20 cellular contexts compared by ENCODE assay signal in the genomic region with DNA sequence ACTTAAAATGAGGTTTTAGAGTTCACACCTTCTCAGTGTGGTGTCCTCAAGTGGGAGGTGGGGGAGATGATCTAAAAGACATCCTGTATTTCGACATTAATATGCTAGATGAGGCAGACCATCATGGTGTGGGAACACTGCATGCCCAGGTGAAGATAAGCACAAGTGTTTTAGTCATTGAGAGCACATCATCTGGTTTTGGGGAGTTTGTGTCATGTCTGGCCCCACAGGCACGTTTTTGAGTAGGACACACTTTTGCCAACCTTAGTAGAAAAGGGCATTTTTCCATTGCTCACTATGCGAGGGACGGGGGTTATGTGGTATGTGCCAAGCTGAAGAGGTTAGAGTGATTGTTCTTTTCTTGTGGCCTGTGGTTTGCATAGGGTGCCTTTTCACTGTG.
A peak's percentile ranks its signal among the peaks of the same experiment; 100 is the strongest.
DNase-seq lines count a peak whose midpoint lies in the region; ATAC-seq and TF ChIP-seq lines count a peak whose summit lies in the region.
"Had no signal": no experiment of that assay in that cellular context is flagged by ENCODE, and none has a peak within 500 bp of the region (broad histone marks: within the 10 kb centered on the region; RNA-seq: fewer than 3 reads in every experiment).

No MANE protein-coding gene starts in this region.

- H3K4me1 ChIP-seq in Karpas-422 (ENCODE audit: low read length) = no peaks in the 10 kb centered on the region
- no peaks in the 10 kb centered on the region for H3K4me1 ChIP-seq in endodermal cell (ENCODE audit: control insufficient read depth, insufficient read depth, low read length)

- H3K27me3 ChIP-seq in Karpas-422 (ENCODE audit: low read length) (no peaks in the 10 kb centered on the region), endodermal cell (ENCODE audit: control insufficient read depth, insufficient read depth, low read length, poor library complexity, severe bottlenecking) (no peaks in the 10 kb centered on the region)
- H3K27me3 ChIP-seq: MG63 had no signal

- TF ChIP-seq CTCF in endodermal cell (conservative IDR thresholded peaks at IDR 0.05) = no peak

- H3K79me2 ChIP-seq in Karpas-422 (ENCODE audit: low read length) = no peaks in the 10 kb centered on the region

- no peak overlapping the region for H3K4me2 ChIP-seq in Karpas-422 (ENCODE audit: low read depth, low read length, poor library complexity, severe bottlenecking)

- H4K20me1 ChIP-seq in Karpas-422 (ENCODE audit: insufficient read depth, low read depth, low read length) = no peaks in the 10 kb centered on the region

- no peaks in the 10 kb centered on the region for H3K36me3 Mint-ChIP-seq in activated CD8-positive, alpha-beta memory T cell treated with anti-CD3 and anti-CD28 coated beads, Interleukin-2, amount 10 ng/mL, durations not matched to agents 7 days and 5 days
- H3K36me3 Mint-ChIP-seq in immature natural killer cell (no peaks in the 10 kb centered on the region), endodermal cell (ENCODE audit: low read depth) (no peaks in the 10 kb centered on the region)
- H3K36me3 Mint-ChIP-seq in stimulated activated naive CD8-positive, alpha-beta T cell treated with anti-CD3 and anti-CD28 coated beads, Interleukin-15, Interleukin-2, amounts not matched to agents 100 ng/mL and 50 ng/mL, for 24 hours (ENCODE audit: low read depth) = no peaks in the 10 kb centered on the region
- H3K36me3 Mint-ChIP-seq: T-cell had no signal

- H2AFZ ChIP-seq in Karpas-422 (ENCODE audit: low read length) = no peak overlapping the region

- no peaks in the 10 kb centered on the region for H3K9me3 ChIP-seq in Karpas-422 (ENCODE audit: low read length)
- H3K9me3 ChIP-seq in endodermal cell (ENCODE audit: control insufficient read depth, low read length) = no peaks in the 10 kb centered on the region
- H3K9me3 ChIP-seq: MG63, spleen, thoracic aorta had no signal

- 86 to 89% methylated on average over 2 to 4 of the region's 4 CpGs for WGBS in endodermal cell (ENCODE audit: insufficient coverage in 1 of 2, insufficient read length in 1 of 2), 2 experiments

- no peaks in the 10 kb centered on the region for H3K9me2 ChIP-seq in Karpas-422 (replicated peaks; ENCODE audit: insufficient read depth, low read length)

- no peak overlapping the region for H3K4me3 Mint-ChIP-seq in activated CD8-positive, alpha-beta memory T cell treated with anti-CD3 and anti-CD28 coated beads, Interleukin-2, amount 10 ng/mL, durations not matched to agents 7 days and 5 days
- H3K4me3 Mint-ChIP-seq in immature natural killer cell = peak overlapping the region; percentile 64 to 79 (median 74)
- H3K4me3 Mint-ChIP-seq in stimulated activated naive CD8-positive, alpha-beta T cell treated with anti-CD3 and anti-CD28 coated beads, Interleukin-15, Interleukin-2, amounts not matched to agents 100 ng/mL and 50 ng/mL, for 24 hours = no peak overlapping the region
- no peak overlapping the region for H3K4me3 Mint-ChIP-seq in endodermal cell
- H3K4me3 Mint-ChIP-seq: neural crest cell, T-cell had no signal

- H3K4me3 ChIP-seq in Karpas-422 (ENCODE audit: low read length) (no peak overlapping the region), endodermal cell (ENCODE audit: low read length) (no peak overlapping the region)
- H3K4me3 ChIP-seq: MG63, spleen, thoracic aorta had no signal

- no peaks in the 10 kb centered on the region for H3K9me3 Mint-ChIP-seq in activated CD8-positive, alpha-beta memory T cell treated with anti-CD3 and anti-CD28 coated beads, Interleukin-2, amount 10 ng/mL, durations not matched to agents 7 days and 5 days (ENCODE audit: low read depth)
- no peaks in the 10 kb centered on the region for H3K9me3 Mint-ChIP-seq in immature natural killer cell
- no peaks in the 10 kb centered on the region for H3K9me3 Mint-ChIP-seq in stimulated activated naive CD8-positive, alpha-beta T cell treated with anti-CD3 and anti-CD28 coated beads, Interleukin-15, Interleukin-2, amounts not matched to agents 100 ng/mL and 50 ng/mL, for 24 hours
- H3K9me3 Mint-ChIP-seq in endodermal cell = no peaks in the 10 kb centered on the region
- H3K9me3 Mint-ChIP-seq: neural crest cell, T-cell had no signal

- peaks cover 41% of the 10 kb centered on the region for H3K27me3 Mint-ChIP-seq in activated CD8-positive, alpha-beta memory T cell treated with anti-CD3 and anti-CD28 coated beads, Interleukin-2, amount 10 ng/mL, durations not matched to agents 7 days and 5 days
- H3K27me3 Mint-ChIP-seq in immature natural killer cell (ENCODE audit: low read depth in 3 of 3) = peaks cover 6 to 16% (median 14%) of the 10 kb centered on the region in 3 donors
- H3K27me3 Mint-ChIP-seq in stimulated activated naive CD8-positive, alpha-beta T cell treated with anti-CD3 and anti-CD28 coated beads, Interleukin-15, Interleukin-2, amounts not matched to agents 100 ng/mL and 50 ng/mL, for 24 hours = peaks cover 30% of the 10 kb centered on the region
- H3K27me3 Mint-ChIP-seq in endodermal cell (ENCODE audit: insufficient read depth) = no peaks in the 10 kb centered on the region

- no peak overlapping the region for H3K27ac Mint-ChIP-seq in activated CD8-positive, alpha-beta memory T cell treated with anti-CD3 and anti-CD28 coated beads, Interleukin-2, amount 10 ng/mL, durations not matched to agents 7 days and 5 days
- peak overlapping the region; percentile 63 to 83 (median 76) for H3K27ac Mint-ChIP-seq in immature natural killer cell
- H3K27ac Mint-ChIP-seq in stimulated activated naive CD8-positive, alpha-beta T cell treated with anti-CD3 and anti-CD28 coated beads, Interleukin-15, Interleukin-2, amounts not matched to agents 100 ng/mL and 50 ng/mL, for 24 hours = peak overlapping the region; percentile 75
- no peak overlapping the region for H3K27ac Mint-ChIP-seq in endodermal cell
- H3K27ac Mint-ChIP-seq: T-cell had no signal

- ATAC-seq in activated CD8-positive, alpha-beta memory T cell treated with anti-CD3 and anti-CD28 coated beads, Interleukin-2, amount 10 ng/mL, durations not matched to agents 7 days and 5 days = peak; percentile 20

- no peaks in the 10 kb centered on the region for H3K36me3 ChIP-seq in Karpas-422 (ENCODE audit: insufficient read depth, low read length)
- H3K36me3 ChIP-seq in endodermal cell (ENCODE audit: control insufficient read depth, insufficient read depth, low read length) = no peaks in the 10 kb centered on the region
- H3K36me3 ChIP-seq: spleen had no signal

- H3K27ac ChIP-seq in Karpas-422 (ENCODE audit: low read length) (no peak overlapping the region), endodermal cell (ENCODE audit: low read depth, low read length) (no peak overlapping the region)
- H3K27ac ChIP-seq: spleen, thoracic aorta, VCaP had no signal

- H3K9ac ChIP-seq in Karpas-422 (ENCODE audit: low read length) = no peak overlapping the region
- no peak overlapping the region for H3K9ac ChIP-seq in endodermal cell (ENCODE audit: extremely low read depth, low read length, poor library complexity, severe bottlenecking)

- CTCF ChIA-PET in activated CD8-positive, alpha-beta memory T cell treated with anti-CD3 and anti-CD28 coated beads, Interleukin-2, amount 10 ng/mL, durations not matched to agents 7 days and 5 days (lab: Charles Lee) = no interaction called here

- peaks cover 12% of the 10 kb centered on the region for H3K4me1 Mint-ChIP-seq in activated CD8-positive, alpha-beta memory T cell treated with anti-CD3 and anti-CD28 coated beads, Interleukin-2, amount 10 ng/mL, durations not matched to agents 7 days and 5 days
- peaks cover 51 to 53% of the 10 kb centered on the region in 2 donors for H3K4me1 Mint-ChIP-seq in immature natural killer cell
- peaks cover 27% of the 10 kb centered on the region for H3K4me1 Mint-ChIP-seq in stimulated activated naive CD8-positive, alpha-beta T cell treated with anti-CD3 and anti-CD28 coated beads, Interleukin-15, Interleukin-2, amounts not matched to agents 100 ng/mL and 50 ng/mL, for 24 hours (ENCODE audit: low read depth)
- peaks cover 13% of the 10 kb centered on the region for H3K4me1 Mint-ChIP-seq in endodermal cell
- H3K4me1 Mint-ChIP-seq: neural crest cell had no signal

- peak; percentile 8 to 20 (median 14) for DNase-seq in stimulated activated CD4-positive, alpha-beta T cell treated with anti-CD3 and anti-CD28 coated beads, Interleukin-12 subunit alpha, Interleukin-12 subunit beta, amount 100 ng/mL, for 48 hours (ENCODE audit: low read depth in 2 of 3, low spot score in 1 of 3)
- DNase-seq in stimulated activated CD4-positive, alpha-beta T cell treated with anti-CD3 and anti-CD28 coated beads, Interleukin-12 subunit alpha, Interleukin-12 subunit beta, amount 100 ng/mL, for 4 hours = no peak
- no peak for DNase-seq in activated CD8-positive, alpha-beta memory T cell treated with anti-CD3 and anti-CD28 coated beads, Interleukin-2, amount 10 ng/mL, durations not matched to agents 7 days and 5 days
- DNase-seq in immature natural killer cell (peak; percentile 75 to 80 (median 76)), Karpas-422 (no peak), middle frontal gyrus (ENCODE audit: extremely low spot score, low spot score) (no peak), endodermal cell (no peak)
- DNase-seq: amygdala, COR-L47, hippocampal formation, kidney, mesenchymal stem cell, MG63, NCI-H1694, spleen had no signal

Comparison
In these comparisons a context has a peak if more than half of its experiments do, and no peak if none do; other contexts are left out.
1. DNase-seq: peak in stimulated activated CD4-positive, alpha-beta T cell treated with anti-CD3 and anti-CD28 coated beads, Interleukin-12 subunit alpha, Interleukin-12 subunit beta, amount 100 ng/mL, for 48 hours (3 of 3) and immature natural killer cell (3 of 3); none in stimulated activated CD4-positive, alpha-beta T cell treated with anti-CD3 and anti-CD28 coated beads, Interleukin-12 subunit alpha, Interleukin-12 subunit beta, amount 100 ng/mL, for 4 hours (single experiment), activated CD8-positive, alpha-beta memory T cell treated with anti-CD3 and anti-CD28 coated beads, Interleukin-2, amount 10 ng/mL, durations not matched to agents 7 days and 5 days (single experiment), Karpas-422 (single experiment), middle frontal gyrus (single experiment) and endodermal cell (single experiment).
2. H3K27ac Mint-ChIP-seq: peak in immature natural killer cell (6 of 6) and stimulated activated naive CD8-positive, alpha-beta T cell treated with anti-CD3 and anti-CD28 coated beads, Interleukin-15, Interleukin-2, amounts not matched to agents 100 ng/mL and 50 ng/mL, for 24 hours (single experiment); none in activated CD8-positive, alpha-beta memory T cell treated with anti-CD3 and anti-CD28 coated beads, Interleukin-2, amount 10 ng/mL, durations not matched to agents 7 days and 5 days (single experiment) and endodermal cell (single experiment).
3. H3K4me3 Mint-ChIP-seq: peak in immature natural killer cell (5 of 5); none in activated CD8-positive, alpha-beta memory T cell treated with anti-CD3 and anti-CD28 coated beads, Interleukin-2, amount 10 ng/mL, durations not matched to agents 7 days and 5 days (single experiment), stimulated activated naive CD8-positive, alpha-beta T cell treated with anti-CD3 and anti-CD28 coated beads, Interleukin-15, Interleukin-2, amounts not matched to agents 100 ng/mL and 50 ng/mL, for 24 hours (single experiment) and endodermal cell (single experiment).